8 cellular contexts compared by ENCODE assay signal in the genomic region with DNA sequence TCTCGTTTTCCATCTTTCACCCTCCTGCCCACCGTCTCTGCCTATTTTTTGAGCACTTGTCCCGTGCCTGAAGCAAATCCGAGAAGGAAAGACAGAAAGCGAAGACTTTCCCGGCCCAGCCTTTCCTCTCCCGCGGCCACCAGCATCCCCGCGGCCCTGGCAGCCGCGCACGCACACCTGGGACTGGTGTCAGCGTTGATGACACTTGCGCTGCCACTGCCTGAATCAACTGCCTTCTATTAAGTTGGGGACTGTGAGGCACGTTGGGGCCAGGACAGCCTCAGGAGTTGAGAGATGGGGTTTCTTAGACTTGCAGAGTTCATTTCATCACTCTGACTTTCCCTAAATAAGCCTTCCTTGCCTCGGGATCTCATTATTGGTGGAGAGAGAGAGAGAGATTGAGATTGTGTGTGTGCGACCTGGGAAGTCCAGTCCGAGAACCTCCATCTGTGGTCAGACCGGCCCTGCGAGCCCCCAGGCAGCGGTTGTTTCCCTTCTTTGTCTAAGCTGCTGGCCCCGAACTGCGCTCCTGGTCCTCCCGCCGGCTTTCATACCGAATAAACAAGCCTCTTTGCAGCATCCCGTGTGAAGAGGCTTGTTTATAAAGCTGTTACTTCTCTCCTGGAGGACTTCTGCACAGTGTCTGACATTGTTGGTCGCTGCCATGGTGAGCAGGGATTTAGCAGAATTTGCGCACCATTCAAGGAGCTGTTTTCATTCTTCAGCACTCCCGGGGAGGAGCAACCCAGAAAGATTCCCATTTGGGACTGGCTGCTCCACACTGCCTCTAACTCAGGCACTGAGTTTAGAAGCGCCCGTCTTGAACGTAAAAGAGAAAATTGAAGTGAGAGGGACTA. TPM values are rescaled to one million over a fixed set of nuclear protein-coding genes. Genes with fewer than 3 reads are reported as not detected.
A peak's percentile ranks its signal among the peaks of the same experiment; 100 is the strongest.
DNase-seq lines count a peak whose midpoint lies in the region; ATAC-seq and TF ChIP-seq lines count a peak whose summit lies in the region.

No MANE protein-coding gene starts in this region.

- 1% methylated on average over 34 of the region's 34 CpGs for WGBS in urinary bladder

- no peak for TF ChIP-seq POLR2A in breast epithelium (IDR thresholded peaks at IDR 0.05)

- H3K27ac Mint-ChIP-seq in MCF 10A (ENCODE audit: low read depth, unreplicated experiment) (no peak overlapping the region), endothelial cell (ENCODE audit: unreplicated experiment) (no peak overlapping the region)
- peak overlapping the region in 1 of 9 donors; percentile 58 for H3K27ac Mint-ChIP-seq in naive thymus-derived CD4-positive, alpha-beta T cell

- no peak for ATAC-seq in naive thymus-derived CD4-positive, alpha-beta T cell
- no peak for ATAC-seq in HG02642 (IDR thresholded peaks at IDR 0.05; ENCODE audit: poor library complexity, unreplicated experiment)

- DNase-seq in breast epithelium (ENCODE audit: low spot score in 2 of 2), result no peak
- DNase-seq in MCF 10A (ENCODE audit: unreplicated experiment), result no peak
- DNase-seq in endothelial cell (ENCODE audit: low spot score), result peak; percentile 11
- DNase-seq in middle frontal gyrus (ENCODE audit: extremely low spot score, low spot score), result peak; percentile 14
- DNase-seq in naive thymus-derived CD4-positive, alpha-beta T cell, result no peak
- no peak for DNase-seq in COLO668 (lab: John Stamatoyannopoulos, UW; ENCODE audit: unreplicated experiment)

- H3K4me3 Mint-ChIP-seq in MCF 10A (ENCODE audit: unreplicated experiment), result no peak overlapping the region
- H3K4me3 Mint-ChIP-seq in endothelial cell (ENCODE audit: unreplicated experiment), result peak overlapping the region; percentile 66
- peak overlapping the region in 1 of 10 donors; percentile 19 for H3K4me3 Mint-ChIP-seq in naive thymus-derived CD4-positive, alpha-beta T cell

- peaks cover 0 to 36% of the 10 kb centered on the region in 2 donors for H3K27me3 ChIP-seq in breast epithelium
- peaks cover 0 to 4% of the 10 kb centered on the region in 2 donors for H3K27me3 ChIP-seq in naive thymus-derived CD4-positive, alpha-beta T cell (ENCODE audit: control insufficient read depth in 2 of 2, insufficient read depth in 2 of 2, low read length in 2 of 2)

- peak overlapping the region; percentile 43 to 68 (median 66) for H3K4me3 ChIP-seq in breast epithelium
- H3K4me3 ChIP-seq in urinary bladder (ENCODE audit: low read depth, low read length), result peak overlapping the region; percentile 53
- no peak overlapping the region for H3K4me3 ChIP-seq in naive thymus-derived CD4-positive, alpha-beta T cell (ENCODE audit: low read length)

- intact Hi-C loops in breast epithelium (cut with DNase I; ENCODE audit: low total_unique reads) (no loop called here), MCF 10A (cut with micrococcal nuclease) (no loop called here)
- intact Hi-C loops in naive thymus-derived CD4-positive, alpha-beta T cell (cut with micrococcal nuclease), result no loop called here

- H3K4me1 Mint-ChIP-seq in MCF 10A (ENCODE audit: insufficient read depth, unreplicated experiment) (no peaks in the 10 kb centered on the region), endothelial cell (ENCODE audit: unreplicated experiment) (peaks cover 16% of the 10 kb centered on the region)
- H3K4me1 Mint-ChIP-seq in naive thymus-derived CD4-positive, alpha-beta T cell, result peaks cover 0 to 10% (median 5%) of the 10 kb centered on the region in 7 donors

- H3K27me3 Mint-ChIP-seq in MCF 10A (ENCODE audit: insufficient read depth, unreplicated experiment) (peaks cover 39% of the 10 kb centered on the region), endothelial cell (ENCODE audit: unreplicated experiment) (peaks cover 7% of the 10 kb centered on the region)
- H3K27me3 Mint-ChIP-seq in naive thymus-derived CD4-positive, alpha-beta T cell, result peaks cover 43 to 52% (median 45%) of the 10 kb centered on the region in 5 donors

- no TSS peak for BruUV-seq in MCF 10A (replicated peaks; lab: Mats Ljungman, UMichigan)

- H3K27ac ChIP-seq in breast epithelium, result peak overlapping the region in 1 of 2 donors; percentile 61
- H3K27ac ChIP-seq in urinary bladder (ENCODE audit: low read depth), result no peak overlapping the region
- no peak overlapping the region for H3K27ac ChIP-seq in naive thymus-derived CD4-positive, alpha-beta T cell (ENCODE audit: low read depth, low read length)

- CTCF ChIA-PET in MCF 10A (lab: Yijun Ruan, JAX), result interaction anchor here (0.6 kb wide), 1 partner anchor 186 kb away, joined by 4 read pairs; no protein-coding TSS in a partner anchor
- CTCF ChIA-PET in naive thymus-derived CD4-positive, alpha-beta T cell (lab: Charles Lee), result interaction anchor here (0.7 kb wide), 1 partner anchor 21 kb away, joined by 3 read pairs; no protein-coding TSS in a partner anchor

- H3K9me3 ChIP-seq in breast epithelium, result no peaks in the 10 kb centered on the region
- H3K9me3 ChIP-seq in naive thymus-derived CD4-positive, alpha-beta T cell (ENCODE audit: control insufficient read depth in 2 of 3, low read length in 3 of 3), result no peaks in the 10 kb centered on the region

- H3K4me1 ChIP-seq in breast epithelium, result peaks cover 0 to 13% of the 10 kb centered on the region in 2 donors
- no peaks in the 10 kb centered on the region for H3K4me1 ChIP-seq in urinary bladder (ENCODE audit: insufficient read depth)
- no peaks in the 10 kb centered on the region for H3K4me1 ChIP-seq in naive thymus-derived CD4-positive, alpha-beta T cell (ENCODE audit: control insufficient read depth in 2 of 2, insufficient read depth in 2 of 2, low read length in 2 of 2)

- TF ChIP-seq CTCF in breast epithelium (IDR thresholded peaks at IDR 0.05), result no peak
- TF ChIP-seq CTCF in MCF 10A (IDR thresholded peaks at IDR 0.05; ENCODE audit: unreplicated experiment), result no peak
- no peak for TF ChIP-seq CTCF in endothelial cell (IDR thresholded peaks at IDR 0.05; ENCODE audit: unreplicated experiment)

- H3K9me3 Mint-ChIP-seq in MCF 10A (ENCODE audit: unreplicated experiment) (no peaks in the 10 kb centered on the region), endothelial cell (ENCODE audit: unreplicated experiment) (no peaks in the 10 kb centered on the region)
- H3K9me3 Mint-ChIP-seq in naive thymus-derived CD4-positive, alpha-beta T cell, result peaks cover 0 to 6% (median 0%) of the 10 kb centered on the region in 11 donors

- H3K36me3 ChIP-seq in breast epithelium (no peaks in the 10 kb centered on the region), urinary bladder (ENCODE audit: insufficient read depth) (no peaks in the 10 kb centered on the region)
- H3K36me3 ChIP-seq in naive thymus-derived CD4-positive, alpha-beta T cell (ENCODE audit: control insufficient read depth in 2 of 3, insufficient read depth in 3 of 3, low read length in 3 of 3), result no peaks in the 10 kb centered on the region

- H3K36me3 Mint-ChIP-seq in MCF 10A (ENCODE audit: insufficient read depth, unreplicated experiment) (no peaks in the 10 kb centered on the region), endothelial cell (ENCODE audit: low read depth, unreplicated experiment) (no peaks in the 10 kb centered on the region)
- H3K36me3 Mint-ChIP-seq in naive thymus-derived CD4-positive, alpha-beta T cell, result peaks cover 0 to 5% (median 0%) of the 10 kb centered on the region in 5 donors

- POLR2A ChIA-PET in MCF 10A (lab: Yijun Ruan, JAX), result interaction anchor here (0.6 kb wide), 1 partner anchor 429 kb away, joined by 3 read pairs; no protein-coding TSS in a partner anchor
- POLR2A ChIA-PET in naive thymus-derived CD4-positive, alpha-beta T cell (lab: Charles Lee), result no interaction called here

RNA-seq across cellular contexts. Expression of gene PDZRN4, which starts 1.5 kb away (rescaled TPM):
- total RNA-seq in breast epithelium, result 10 to 100 TPM in 1 of 3 donors, 1 to 10 TPM in 1, under 1 TPM in 1; 0.98 to 53.4 (median 2.8) TPM
- not detected in 2 replicates for total RNA-seq in MCF 10A (2022)
- not detected for total RNA-seq in endothelial cell (ENCODE audit: unreplicated experiment)
- total RNA-seq in urinary bladder, result 11.5 TPM
- polyA plus RNA-seq in urinary bladder, result 26.5 TPM
- not detected for total RNA-seq in naive thymus-derived CD4-positive, alpha-beta T cell
- polyA plus RNA-seq in naive thymus-derived CD4-positive, alpha-beta T cell, result not detected

Comparison
In these comparisons a context has a peak if more than half of its experiments do, and no peak if none do; other contexts are left out.
1. DNase-seq: peak in endothelial cell (single experiment) and middle frontal gyrus (single experiment); none in breast epithelium (0 of 2), MCF 10A (single experiment), naive thymus-derived CD4-positive, alpha-beta T cell (0 of 9) and COLO668 (single experiment).